ENCODE assay signal across 5 cellular contexts in the genomic region with DNA sequence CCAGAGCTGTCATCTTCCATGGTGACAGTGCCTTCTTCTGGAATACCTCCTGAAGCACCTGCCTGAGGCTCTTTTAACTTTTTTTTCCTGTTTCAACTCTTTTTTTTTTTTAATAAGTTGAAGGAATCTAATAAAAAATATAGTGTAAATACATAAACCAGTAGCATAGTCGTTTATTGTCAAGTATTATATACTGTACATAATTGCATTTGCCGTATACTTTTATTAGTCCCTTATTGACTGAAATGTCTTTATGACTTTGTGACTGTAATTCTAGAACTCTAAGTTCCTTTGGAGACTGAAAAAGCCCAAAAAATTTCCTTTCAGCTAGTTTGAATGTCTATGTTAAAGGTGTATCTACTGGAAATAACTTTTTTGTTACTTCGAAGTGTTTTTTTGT. TPM values are rescaled to one million over a fixed set of nuclear protein-coding genes. Genes with fewer than 3 reads are reported as not detected.
A peak's percentile ranks its signal among the peaks of the same experiment; 100 is the strongest.
DNase-seq lines count a peak whose midpoint lies in the region; ATAC-seq, FAIRE-seq and TF ChIP-seq lines count a peak whose summit lies in the region.
"Not testable (repeated sequence)": the region's sequence is repeated elsewhere in the genome, so short reads cannot be mapped to it uniquely, and the experiment has no call there.

No MANE protein-coding gene starts in this region.

- H3K9ac ChIP-seq in PC-3 (ENCODE audit: low read length), result not testable (repeated sequence)

- not testable (repeated sequence) for H3K36me3 ChIP-seq in PC-3 (ENCODE audit: low read depth, low read length); mucosa of descending colon (ENCODE audit: low read depth); pancreas

- intact Hi-C loops in PC-3 (cut with micrococcal nuclease); left colon (cut with DNase I, micrococcal nuclease); mucosa of descending colon (cut with DNase I, micrococcal nuclease); pancreas (cut with DNase I): not testable (repeated sequence)

- BruUV-seq in PC-3 (replicated peaks; lab: Mats Ljungman, UMichigan), result not testable (repeated sequence)

- CTCF ChIA-PET in PC-3 (lab: Charles Lee), result not testable (repeated sequence)

- not testable (repeated sequence) for H3K9me2 ChIP-seq in PC-3 (replicated peaks; ENCODE audit: low read length)

- not testable (repeated sequence) for H3K27me3 ChIP-seq in PC-3 (ENCODE audit: low read length); pancreas

- POLR2A ChIA-PET in PC-3 (lab: Charles Lee; ENCODE audit: unreplicated experiment), result not testable (repeated sequence)

- 68 to 85% methylated on average over 2 to 3 of the region's 3 CpGs for WGBS in pancreas, 2 donors

- TF ChIP-seq CTCF in PC-3 (conservative IDR thresholded peaks at IDR 0.05; ENCODE audit: low read depth, low read length); mucosa of descending colon (IDR thresholded peaks at IDR 0.05); pancreas (IDR thresholded peaks at IDR 0.05): not testable (repeated sequence)

- H3K4me1 ChIP-seq in PC-3 (ENCODE audit: insufficient read depth, low read length); mucosa of descending colon (ENCODE audit: low read depth); pancreas: not testable (repeated sequence)

- not testable (repeated sequence) for H4K20me1 ChIP-seq in PC-3 (ENCODE audit: low read length)

- not testable (repeated sequence) for DNase-seq in PC-3, left colon, mucosa of descending colon, pancreas

- not testable (repeated sequence) for H3K27ac ChIP-seq in PC-3 (ENCODE audit: low read length); pancreas

- not testable (repeated sequence) for H2AFZ ChIP-seq in PC-3 (ENCODE audit: low read length)

- H3K4me3 ChIP-seq in PC-3 (ENCODE audit: low read length); mucosa of descending colon; pancreas: not testable (repeated sequence)

- FAIRE-seq in colon (lab: Jason Lieb, UNC) (peak; percentile 86), pancreas (lab: Jason Lieb, UNC) (peak; percentile 76)

- H3K4me2 ChIP-seq in PC-3 (ENCODE audit: low read length), result not testable (repeated sequence)

- H3K79me2 ChIP-seq in PC-3 (ENCODE audit: low read length), result not testable (repeated sequence)

- not testable (repeated sequence) for H3F3A ChIP-seq in PC-3 (ENCODE audit: low read length, unreplicated experiment)

- H3K9me3 ChIP-seq in PC-3 (ENCODE audit: low read length); mucosa of descending colon; pancreas: not testable (repeated sequence)

- ATAC-seq in PC-3, result peak; percentile 74
- ATAC-seq in left colon, result peak; percentile 64
- ATAC-seq in mucosa of descending colon, result peak; percentile 59
- ATAC-seq in pancreas, result not testable (repeated sequence)

RNA-seq across cellular contexts. Expression of gene GTF2H2C, which starts 22.1 kb away (rescaled TPM):
- 14.0 and 15.4 TPM in 2 replicates for total RNA-seq in PC-3 (2014; rRNA removed)
- 10 to 100 TPM; 20.3 to 24.8 TPM for total RNA-seq in left colon
- 10 to 100 TPM; 25.7 to 39.1 (median 26.4) TPM for total RNA-seq in mucosa of descending colon
- 10 to 100 TPM in 5 of 6 donors, 1 to 10 TPM in 1; 9.4 to 15.6 (median 13.4) TPM for total RNA-seq in pancreas
- 10 to 100 TPM; 13.3 TPM for polyA plus RNA-seq in pancreas

RNA-seq across cellular contexts. Expression of gene OCLN, which starts 45.3 kb away (rescaled TPM):
- 35.4 and 45.2 TPM in 2 replicates for total RNA-seq in PC-3 (2014; rRNA removed)
- 100 to 1,000 TPM; 127 to 129 TPM for total RNA-seq in left colon
- total RNA-seq in mucosa of descending colon, result 100 to 1,000 TPM in 2 of 3 donors, 10 to 100 TPM in 1; 50.2 to 134 (median 130) TPM
- total RNA-seq in pancreas, result 100 to 1,000 TPM in 1 of 6 donors, 10 to 100 TPM in 5; 38.5 to 107 (median 44.7) TPM
- polyA plus RNA-seq in pancreas, result 10 to 100 TPM; 10.9 to 12.9 TPM
